ENCODE assay signal across 23 cellular contexts in genomic region chr19:55368106-55368505, GRCh38. TPM values are rescaled to one million over a fixed set of nuclear protein-coding genes. Genes with fewer than 3 reads are reported as not detected.
"Had no signal": no experiment of that assay in that cellular context is flagged by ENCODE, and none has a peak within 500 bp of the region (broad histone marks: within the 10 kb centered on the region; RNA-seq: fewer than 3 reads in every experiment).

No MANE protein-coding gene starts in this region.

- H3K4me3 ChIP-seq: coronary artery, prostate gland, right atrium auricular region had no signal

- FAIRE-seq: endometrium, frontal cortex, keratinocyte, small intestine had no signal

- H3K27ac ChIP-seq: coronary artery, left ventricle myocardium inferior, prostate gland, right atrium auricular region had no signal

- DNase-seq: activated CD4-positive, alpha-beta memory T cell treated with anti-CD3 and anti-CD28 coated beads, Interleukin-2, amount 10 ng/mL, durations not matched to agents 7 days and 5 days; activated CD4-positive, alpha-beta T cell treated with anti-CD3 and anti-CD28 coated beads for 48 hours; activated CD4-positive, CD25-positive, alpha-beta regulatory T cell; activated CD8-positive, alpha-beta memory T cell treated with anti-CD3 and anti-CD28 coated beads, Interleukin-2, amount 10 ng/mL, durations not matched to agents 7 days and 5 days; activated naive CD4-positive, alpha-beta T cell treated with anti-CD3 and anti-CD28 coated beads for 36 hours; activated T-cell treated with anti-CD3 and anti-CD28 coated beads, Interleukin-2, amount 50 U/mL, for 24 hours; anterior cingulate cortex; erythroblast; left ventricle myocardium inferior; mammary epithelial cell; small intestine; stimulated activated CD4-positive, alpha-beta T cell treated with anti-CD3 and anti-CD28 coated beads, Interleukin-4, amount 100 ng/mL, for 1 hour; stomach had no signal

- H3K36me3 ChIP-seq: left ventricle myocardium inferior, prostate gland, right atrium auricular region, stomach had no signal

- H3K9me3 ChIP-seq: left ventricle myocardium inferior, prostate gland, right atrium auricular region, stomach had no signal

- ATAC-seq: activated CD8-positive, alpha-beta memory T cell treated with anti-CD3 and anti-CD28 coated beads, Interleukin-2, amount 10 ng/mL, durations not matched to agents 7 days and 5 days had no signal

RNA-seq across cellular contexts. Expression of gene IL11, which starts 2.2 kb away (rescaled TPM):
- total RNA-seq: activated naive CD4-positive, alpha-beta T cell treated with anti-CD3 and anti-CD28 coated beads for 36 hours; left ventricle myocardium inferior had no signal

RNA-seq across cellular contexts. Expression of gene GARIN5B, which starts 5.0 kb away (rescaled TPM):
- total RNA-seq: activated CD4-positive, alpha-beta memory T cell treated with anti-CD3 and anti-CD28 coated beads, Interleukin-2, amount 10 ng/mL, durations not matched to agents 7 days and 5 days; activated CD8-positive, alpha-beta memory T cell treated with anti-CD3 and anti-CD28 coated beads, Interleukin-2, amount 10 ng/mL, durations not matched to agents 7 days and 5 days; activated naive CD4-positive, alpha-beta T cell treated with anti-CD3 and anti-CD28 coated beads for 36 hours; frontal cortex; left ventricle myocardium inferior; mammary epithelial cell; mononuclear cell; neural crest cell; osteoblast; right atrium auricular region; stomach; temporal lobe had no signal
- polyA plus RNA-seq: keratinocyte, mammary epithelial cell, small intestine, stomach had no signal

RNA-seq across cellular contexts. Expression of gene TMEM190, which starts 8.5 kb away (rescaled TPM):
- total RNA-seq: activated CD4-positive, alpha-beta memory T cell treated with anti-CD3 and anti-CD28 coated beads, Interleukin-2, amount 10 ng/mL, durations not matched to agents 7 days and 5 days; activated CD8-positive, alpha-beta memory T cell treated with anti-CD3 and anti-CD28 coated beads, Interleukin-2, amount 10 ng/mL, durations not matched to agents 7 days and 5 days; activated naive CD4-positive, alpha-beta T cell treated with anti-CD3 and anti-CD28 coated beads for 36 hours; frontal cortex; left ventricle myocardium inferior; mononuclear cell; neural crest cell; osteoblast; prostate gland; right atrium auricular region; stomach had no signal
- polyA plus RNA-seq: keratinocyte, mammary epithelial cell had no signal

RNA-seq across cellular contexts. Expression of gene COX6B2, which starts 13.6 kb away (rescaled TPM):
- total RNA-seq: left ventricle myocardium inferior, mononuclear cell, osteoblast, right atrium auricular region had no signal

RNA-seq across cellular contexts. Expression of gene TMEM238, which starts 16.0 kb away (rescaled TPM):
- total RNA-seq: osteoblast, temporal lobe had no signal
